Comparison of ENCODE assay signal across 12 cellular contexts in genomic region chr3:50166309-50167019, GRCh38. TPM values are rescaled to one million over a fixed set of nuclear protein-coding genes. Genes with fewer than 3 reads are reported as not detected.
DNase-seq lines count a peak whose midpoint lies in the region; ATAC-seq and TF ChIP-seq lines count a peak whose summit lies in the region.
"Had no signal": no experiment of that assay in that cellular context is flagged by ENCODE, and none has a peak within 500 bp of the region (broad histone marks: within the 10 kb centered on the region; RNA-seq: fewer than 3 reads in every experiment).

No MANE protein-coding gene starts in this region.

- H3K27me3 ChIP-seq in AG04450 (ENCODE audit: control insufficient read depth, insufficient read depth, low read length), result no peaks in the 10 kb centered on the region
- no peaks in the 10 kb centered on the region for H3K27me3 ChIP-seq in Peyer's patch
- H3K27me3 ChIP-seq in prostate gland (replicated peaks; ENCODE audit: insufficient read depth), result no peaks in the 10 kb centered on the region

- H3K4me3 ChIP-seq in AG04450 (ENCODE audit: low read depth, low read length) (no peak overlapping the region), Peyer's patch (no peak overlapping the region), prostate gland (no peak overlapping the region)

- peak overlapping the region; percentile 39 for H3K27ac ChIP-seq in AG04450 (ENCODE audit: low read depth, low read length)
- peak overlapping the region; percentile 10 to 72 (median 38) for H3K27ac ChIP-seq in Peyer's patch
- H3K27ac ChIP-seq in prostate gland, result peak overlapping the region; percentile 75 to 83

- no peaks in the 10 kb centered on the region for H3K9me3 ChIP-seq in AG04450 (ENCODE audit: control insufficient read depth, insufficient read depth, low read length)
- no peaks in the 10 kb centered on the region for H3K9me3 ChIP-seq in Peyer's patch
- no peaks in the 10 kb centered on the region for H3K9me3 ChIP-seq in prostate gland

- POLR2A ChIA-PET in AG04450 (lab: Yijun Ruan, JAX), result interaction anchor here (1.4 kb wide), 1 partner anchor 13 kb away, joined by 5 read pairs; no protein-coding TSS in a partner anchor

- H3K27ac Mint-ChIP-seq in stimulated activated memory B cell treated with anti-CD40 and anti-IgM and Interleukin-4, amounts not matched to agents 10 μg/mL and 1 μg/mL and 100 μg/mL, for 72 hours, result no peak overlapping the region
- H3K27ac Mint-ChIP-seq in Calu3 (ENCODE audit: unreplicated experiment), result no peak overlapping the region

- H3K36me3 ChIP-seq in Peyer's patch, result no peaks in the 10 kb centered on the region
- H3K36me3 ChIP-seq in prostate gland, result no peaks in the 10 kb centered on the region

- CTCF ChIA-PET in AG04450 (lab: Charles Lee) (interaction anchor here (1.1 kb wide), 1 partner anchor 23 kb away, joined by 3 read pairs; no protein-coding TSS in a partner anchor), Calu3 (lab: Charles Lee) (interaction anchor here (0.6 kb wide), 1 partner anchor 85 kb away, joined by 6 read pairs; no protein-coding TSS in a partner anchor)

- no peak for DNase-seq in AG04450 (ENCODE audit: low read depth, low spot score)
- DNase-seq in Peyer's patch, result no peak
- peak; percentile 86 for DNase-seq in glomerular visceral epithelial cell (ENCODE audit: extremely low spot score)
- DNase-seq in prostate gland (ENCODE audit: low spot score), result no peak
- DNase-seq in NCI-H524 treated with DMSO at 0.1 percent for 48 hours (lab: John Stamatoyannopoulos, UW), result no peak
- no peak for DNase-seq in NCI-H146 treated with DMSO at 0.1 percent for 48 hours (lab: John Stamatoyannopoulos, UW; ENCODE audit: unreplicated experiment)
- no peak for DNase-seq in Calu3
- DNase-seq: NCI-H526 treated with DMSO at 0.1 percent for 48 hours, T-helper 9 cell had no signal

- BruUV-seq in Calu3 (replicated peaks; lab: Mats Ljungman, UMichigan), result no TSS peak

- TF ChIP-seq POLR2A in Peyer's patch (IDR thresholded peaks at IDR 0.05), result no peak
- TF ChIP-seq POLR2A in prostate gland (IDR thresholded peaks at IDR 0.05), result no peak

- intact Hi-C loops in prostate gland (cut with DNase I), result no loop called here
- intact Hi-C loops in Calu3 (cut with micrococcal nuclease; ENCODE audit: unreplicated experiment), result no loop called here

- H3K4me1 ChIP-seq in Peyer's patch (peaks cover 0 to 79% (median 8%) of the 10 kb centered on the region in 4 donors), prostate gland (replicated peaks) (peaks cover 41% of the 10 kb centered on the region)

- WGBS in prostate gland, result 39% methylated on average over 10 of the region's 10 CpGs

- H3K36me3 Mint-ChIP-seq in stimulated activated memory B cell treated with anti-CD40 and anti-IgM and Interleukin-4, amounts not matched to agents 10 μg/mL and 1 μg/mL and 100 μg/mL, for 72 hours, result no peaks in the 10 kb centered on the region
- no peaks in the 10 kb centered on the region for H3K36me3 Mint-ChIP-seq in Calu3 (ENCODE audit: insufficient read depth, unreplicated experiment)

- no peak overlapping the region for H3K4me3 Mint-ChIP-seq in stimulated activated memory B cell treated with anti-CD40 and anti-IgM and Interleukin-4, amounts not matched to agents 10 μg/mL and 1 μg/mL and 100 μg/mL, for 72 hours
- no peak overlapping the region for H3K4me3 Mint-ChIP-seq in Calu3 (ENCODE audit: low read depth, unreplicated experiment)

- no peak for ATAC-seq in stimulated activated memory B cell treated with anti-CD40 and anti-IgM and Interleukin-4, amounts not matched to agents 10 μg/mL and 1 μg/mL and 100 μg/mL, for 72 hours

- TF ChIP-seq CTCF in AG04450 (IDR thresholded peaks at IDR 0.05; ENCODE audit: low read depth, low read length), result no peak
- no peak for TF ChIP-seq CTCF in Peyer's patch (IDR thresholded peaks at IDR 0.05)
- TF ChIP-seq CTCF in prostate gland (IDR thresholded peaks at IDR 0.05), result no peak
- TF ChIP-seq CTCF in Calu3 (IDR thresholded peaks at IDR 0.05; ENCODE audit: unreplicated experiment), result no peak

- no peaks in the 10 kb centered on the region for H3K4me1 Mint-ChIP-seq in stimulated activated memory B cell treated with anti-CD40 and anti-IgM and Interleukin-4, amounts not matched to agents 10 μg/mL and 1 μg/mL and 100 μg/mL, for 72 hours
- H3K4me1 Mint-ChIP-seq in Calu3 (ENCODE audit: low read depth, unreplicated experiment), result no peaks in the 10 kb centered on the region

- no peaks in the 10 kb centered on the region for H3K9me3 Mint-ChIP-seq in stimulated activated memory B cell treated with anti-CD40 and anti-IgM and Interleukin-4, amounts not matched to agents 10 μg/mL and 1 μg/mL and 100 μg/mL, for 72 hours
- no peaks in the 10 kb centered on the region for H3K9me3 Mint-ChIP-seq in Calu3 (ENCODE audit: low read depth, unreplicated experiment)

- H3K27me3 Mint-ChIP-seq in stimulated activated memory B cell treated with anti-CD40 and anti-IgM and Interleukin-4, amounts not matched to agents 10 μg/mL and 1 μg/mL and 100 μg/mL, for 72 hours, result peaks cover 37% of the 10 kb centered on the region
- no peaks in the 10 kb centered on the region for H3K27me3 Mint-ChIP-seq in Calu3 (ENCODE audit: unreplicated experiment)

RNA-seq across cellular contexts. Expression of gene SEMA3F, which starts 11.3 kb away (rescaled TPM):
- 14.7 and 17.1 TPM in 2 replicates for polyA plus RNA-seq in AG04450 (2011; rRNA removed)
- 21.5 and 27.8 TPM in 2 replicates for polyA minus RNA-seq in AG04450 (2011; rRNA and poly(A)+ RNA removed)
- total RNA-seq in Peyer's patch, result 10 to 100 TPM; 21.2 to 41.0 (median 23.2) TPM
- total RNA-seq in prostate gland, result 10 to 100 TPM; 43.3 to 71.8 TPM
- total RNA-seq in Calu3 (2022), result 1.6 and 1.7 TPM in 2 replicates

RNA-seq across cellular contexts. Expression of gene GNAT1, which starts 24.9 kb away (rescaled TPM):
- not detected in 2 replicates for polyA plus RNA-seq in AG04450 (2011; rRNA removed)
- polyA minus RNA-seq in AG04450 (2011; rRNA and poly(A)+ RNA removed), result not detected in 2 replicates
- total RNA-seq in Peyer's patch, result not detected
- not detected for total RNA-seq in prostate gland
- not detected in 2 replicates for total RNA-seq in Calu3 (2022)
- total RNA-seq: cerebellum had no signal
- polyA plus RNA-seq: BJ had no signal

RNA-seq across cellular contexts. Expression of gene SLC38A3, which starts 38.6 kb away (rescaled TPM):
- polyA plus RNA-seq in AG04450 (2011; rRNA removed), result 0.06 and 0.11 TPM in 2 replicates
- not detected in 2 replicates for polyA minus RNA-seq in AG04450 (2011; rRNA and poly(A)+ RNA removed)
- 1 to 10 TPM in 1 of 4 donors, not detected in 3; 1.3 TPM for total RNA-seq in Peyer's patch
- total RNA-seq in prostate gland, result 1 to 10 TPM in 1 of 2 donors, under 1 TPM in 1; 0.41 to 4.0 TPM
- not detected in 2 replicates for total RNA-seq in Calu3 (2022)
